In the genomic region with DNA sequence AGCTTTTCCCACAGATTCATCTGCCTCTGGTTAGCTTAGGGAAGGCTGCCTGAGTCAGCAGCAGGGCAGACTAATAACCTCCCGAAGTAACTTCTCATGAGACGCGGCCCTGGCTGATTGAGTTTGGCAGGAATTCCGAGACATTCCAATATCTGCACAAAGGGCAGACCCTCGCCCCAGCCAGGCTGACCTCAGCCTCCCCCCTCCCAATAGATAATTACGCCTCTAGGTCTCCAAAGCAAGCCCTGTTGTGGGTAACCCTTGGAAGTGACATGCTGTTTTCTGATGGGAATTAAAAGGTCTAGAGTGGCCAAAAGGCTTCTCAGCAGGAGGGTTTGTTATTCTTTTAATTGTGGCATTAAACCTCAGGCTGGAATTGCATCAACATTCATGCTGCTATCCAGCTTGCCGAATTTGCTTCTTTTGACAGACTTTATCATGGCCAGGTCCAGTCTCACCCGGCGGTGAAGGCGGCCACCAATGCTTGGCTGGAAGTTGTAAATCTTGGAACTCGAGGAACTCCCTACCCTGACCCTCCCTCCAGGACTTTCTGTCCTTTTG, we compare ENCODE assay signal across 14 cellular contexts.
DNase-seq lines count a peak whose midpoint lies in the region; ATAC-seq and TF ChIP-seq lines count a peak whose summit lies in the region.
"Had no signal": no experiment of that assay in that cellular context is flagged by ENCODE, and none has a peak within 500 bp of the region (broad histone marks: within the 10 kb centered on the region; RNA-seq: fewer than 3 reads in every experiment).

No MANE protein-coding gene starts in this region.

- H3K9me3 ChIP-seq in GM23248 (ENCODE audit: low read depth) = no peaks in the 10 kb centered on the region
- H3K9me3 ChIP-seq in endodermal cell (ENCODE audit: control insufficient read depth, low read length) = no peaks in the 10 kb centered on the region
- no peaks in the 10 kb centered on the region for H3K9me3 ChIP-seq in lower lobe of right lung
- H3K9me3 ChIP-seq in stomach = peaks cover 0 to 5% (median 0%) of the 10 kb centered on the region in 4 donors
- H3K9me3 ChIP-seq in SJCRH30 (replicated peaks) = no peaks in the 10 kb centered on the region
- H3K9me3 ChIP-seq: right lobe of liver had no signal

- H3K27me3 Mint-ChIP-seq in endodermal cell (ENCODE audit: insufficient read depth) = peaks cover 4% of the 10 kb centered on the region
- H3K27me3 Mint-ChIP-seq: CD4-positive, CD25-positive, alpha-beta regulatory T cell had no signal

- H3K36me3 ChIP-seq in GM23248 (ENCODE audit: low read depth) = no peaks in the 10 kb centered on the region
- no peaks in the 10 kb centered on the region for H3K36me3 ChIP-seq in endodermal cell (ENCODE audit: control insufficient read depth, insufficient read depth, low read length)
- H3K36me3 ChIP-seq in lower lobe of right lung = no peaks in the 10 kb centered on the region
- H3K36me3 ChIP-seq in stomach = no peaks in the 10 kb centered on the region
- H3K36me3 ChIP-seq in SJCRH30 = no peaks in the 10 kb centered on the region
- H3K36me3 ChIP-seq: right lobe of liver had no signal

- H2AFZ ChIP-seq in GM23248 = peak overlapping the region; percentile 71
- H2AFZ ChIP-seq: GM23338 had no signal

- H3F3A ChIP-seq in GM23248 (ENCODE audit: insufficient read depth) = peaks cover 29% of the 10 kb centered on the region

- H3K27me3 ChIP-seq in GM23248 (replicated peaks; ENCODE audit: insufficient read depth) = peaks cover 3% of the 10 kb centered on the region
- no peaks in the 10 kb centered on the region for H3K27me3 ChIP-seq in endodermal cell (ENCODE audit: control insufficient read depth, insufficient read depth, low read length, poor library complexity, severe bottlenecking)
- no peaks in the 10 kb centered on the region for H3K27me3 ChIP-seq in lower lobe of right lung (ENCODE audit: low read depth)
- H3K27me3 ChIP-seq in stomach = no peaks in the 10 kb centered on the region
- H3K27me3 ChIP-seq in SJCRH30 = no peaks in the 10 kb centered on the region
- H3K27me3 ChIP-seq: right lobe of liver had no signal

- TF ChIP-seq POLR2A in stomach (IDR thresholded peaks at IDR 0.05) = no peak

- WGBS in GM23248 (ENCODE audit: low coverage in 1 of 2, low lambda C conversion rate in 2 of 2, missing lambda C conversion rate in 2 of 2), 2 experiments = 15 to 17% methylated on average over 11 of the region's 11 CpGs
- 79 to 81% methylated on average over 4 to 11 of the region's 11 CpGs for WGBS in endodermal cell (ENCODE audit: insufficient coverage in 1 of 2, insufficient read length in 1 of 2), 2 experiments
- 51 to 64% (median 58%) methylated on average over 11 of the region's 11 CpGs for WGBS in stomach, 5 donors

- 0 out of 2 replicates have a peak overlapping the region, but pooled peaks have one; percentile 31 for H3K4me3 ChIP-seq in GM23248
- no peak overlapping the region for H3K4me3 ChIP-seq in endodermal cell (ENCODE audit: low read length)
- H3K4me3 ChIP-seq in lower lobe of right lung = no peak overlapping the region
- no peak overlapping the region for H3K4me3 ChIP-seq in stomach
- no peak overlapping the region for H3K4me3 ChIP-seq in SJCRH30
- H3K4me3 ChIP-seq: GM23338, right lobe of liver had no signal

- H3K4me1 ChIP-seq in GM23248 (ENCODE audit: insufficient read depth) (peaks cover 52% of the 10 kb centered on the region), endodermal cell (ENCODE audit: control insufficient read depth, insufficient read depth, low read length) (peaks cover 4% of the 10 kb centered on the region), lower lobe of right lung (peaks cover 11% of the 10 kb centered on the region), stomach (peaks cover 0 to 9% (median 3%) of the 10 kb centered on the region in 4 donors), SJCRH30 (no peaks in the 10 kb centered on the region)
- H3K4me1 ChIP-seq: right lobe of liver had no signal

- intact Hi-C loops in lower lobe of right lung (cut with DNase I) (no loop called here), stomach (cut with DNase I; ENCODE audit: low total_unique reads) (no loop called here)

- TF ChIP-seq CTCF in endodermal cell (conservative IDR thresholded peaks at IDR 0.05) (no peak), lower lobe of right lung (IDR thresholded peaks at IDR 0.05) (no peak), stomach (IDR thresholded peaks at IDR 0.05) (no peak)

- H3K27ac Mint-ChIP-seq in endodermal cell = no peak overlapping the region
- H3K27ac Mint-ChIP-seq: CD4-positive, CD25-positive, alpha-beta regulatory T cell; GM23338 had no signal

- H3K4me1 Mint-ChIP-seq in endodermal cell = peaks cover 6% of the 10 kb centered on the region
- H3K4me1 Mint-ChIP-seq: CD4-positive, CD25-positive, alpha-beta regulatory T cell had no signal

- H3K4me2 ChIP-seq in GM23248 (ENCODE audit: unreplicated experiment) = peak overlapping the region; percentile 49
- H3K4me2 ChIP-seq: GM23338 had no signal

- no peak for TF ChIP-seq EP300 in stomach (IDR thresholded peaks at IDR 0.05)

- DNase-seq in GM23248 (peak; percentile 86), endodermal cell (peak; percentile 56), lower lobe of right lung (no peak), stomach (no peak), NCI-H2171 treated with DMSO at 0.1 percent for 48 hours (lab: John Stamatoyannopoulos, UW) (no peak), SK-N-DZ (ENCODE audit: low spot score) (no peak), SJCRH30 (no peak)
- DNase-seq: activated CD4-positive, alpha-beta T cell treated with anti-CD3 and anti-CD28 coated beads, Interleukin-2, amount 50 U/mL, for 48 hours; activated gamma-delta T cell; CD4-positive, CD25-positive, alpha-beta regulatory T cell; NCI-H1436; right lobe of liver had no signal

- no peaks in the 10 kb centered on the region for H4K20me1 ChIP-seq in GM23248 (ENCODE audit: insufficient read depth)

- ATAC-seq in lower lobe of right lung = peak; percentile 67 to 69
- ATAC-seq in GM21528 (IDR thresholded peaks at IDR 0.05; ENCODE audit: low FRiP score, unreplicated experiment) = no peak
- ATAC-seq: GM23338, right lobe of liver had no signal

- 0 out of 2 replicates have a peak overlapping the region, but pooled peaks have one; percentile 29 for H3K9ac ChIP-seq in GM23248
- H3K9ac ChIP-seq in endodermal cell (ENCODE audit: extremely low read depth, low read length, poor library complexity, severe bottlenecking) = no peak overlapping the region

- no peaks in the 10 kb centered on the region for H3K9me3 Mint-ChIP-seq in endodermal cell
- H3K9me3 Mint-ChIP-seq: GM23338 had no signal

- in situ Hi-C loops in GM23248 (cut with MboI) = no loop called here

- no peaks in the 10 kb centered on the region for H3K79me2 ChIP-seq in GM23248 (ENCODE audit: insufficient read depth)

- H3K9me2 ChIP-seq in GM23248 (ENCODE audit: insufficient read depth) = no peaks in the 10 kb centered on the region

- no peak overlapping the region for H3K4me3 Mint-ChIP-seq in endodermal cell
- H3K4me3 Mint-ChIP-seq: CD4-positive, CD25-positive, alpha-beta regulatory T cell; GM23338 had no signal

- no peaks in the 10 kb centered on the region for H3K36me3 Mint-ChIP-seq in endodermal cell (ENCODE audit: low read depth)
- H3K36me3 Mint-ChIP-seq: CD4-positive, CD25-positive, alpha-beta regulatory T cell had no signal

- H3K27ac ChIP-seq in GM23248 (peak overlapping the region; percentile 65), endodermal cell (ENCODE audit: low read depth, low read length) (peak overlapping the region; percentile 66), lower lobe of right lung (peak overlapping the region; percentile 77), stomach (peak overlapping the region in 4 of 5 donors; percentile 16 to 45 (median 33)), SJCRH30 (no peak overlapping the region)
- H3K27ac ChIP-seq: right lobe of liver had no signal

Comparison
In these comparisons a context has a peak if more than half of its experiments do, and no peak if none do; other contexts are left out.
1. DNase-seq: peak in GM23248 (single experiment) and endodermal cell (single experiment); none in lower lobe of right lung (single experiment), stomach (single experiment), NCI-H2171 treated with DMSO at 0.1 percent for 48 hours (single experiment), SK-N-DZ (single experiment) and SJCRH30 (0 of 2).